In genomic region chr18:51048190-51048589, GRCh38 we compare ENCODE assay signal across 3 cellular contexts.
TF ChIP-seq lines count a peak whose summit lies in the region.

No MANE protein-coding gene starts in this region.

TF ChIP-seq in GM23338, 12 proteins besides CTCF, POLR2A, EP300 and RAD21 (continues in another document):
- no peak for TF ChIP-seq STAT1 (IDR thresholded peaks at IDR 0.05; ENCODE audit: unreplicated experiment)
- no peak for TF ChIP-seq REST (IDR thresholded peaks at IDR 0.05; ENCODE audit: unreplicated experiment)
- TF ChIP-seq ETS1 (IDR thresholded peaks at IDR 0.05), result no peak
- TF ChIP-seq EZH2phosphoT487 (IDR thresholded peaks at IDR 0.05; ENCODE audit: unreplicated experiment), result no peak
- TF ChIP-seq POLR2AphosphoS5 (IDR thresholded peaks at IDR 0.05; ENCODE audit: low read depth), result no peak

TF ChIP-seq in H1, 55 proteins besides CTCF, POLR2A, EP300 and RAD21:
- TF ChIP-seq RBBP5 (IDR thresholded peaks at IDR 0.05; ENCODE audit: borderline replicate concordance, low read depth, low read length), result no peak
- TF ChIP-seq CHD7 (IDR thresholded peaks at IDR 0.05; ENCODE audit: insufficient replicate concordance, low read length), result no peak
- no peak for TF ChIP-seq TCF12 (IDR thresholded peaks at IDR 0.05; ENCODE audit: low read depth, low read length)
- TF ChIP-seq ZNF274 (IDR thresholded peaks at IDR 0.05; ENCODE audit: borderline replicate concordance, extremely low read depth, low read length), result no peak
- TF ChIP-seq POLR2AphosphoS5 (IDR thresholded peaks at IDR 0.05; ENCODE audit: low read depth, low read length), result no peak
- no peak for TF ChIP-seq CREB1 (IDR thresholded peaks at IDR 0.05)

TF ChIP-seq in HepG2, 621 proteins besides CTCF, POLR2A, EP300 and RAD21:
- TF ChIP-seq E2F1 (CRISPR knock-in tag; IDR thresholded peaks at IDR 0.05) (no peak), ZNF468 (CRISPR knock-in tag; IDR thresholded peaks at IDR 0.05) (no peak), SETDB1 (CRISPR knock-in tag; IDR thresholded peaks at IDR 0.05; ENCODE audit: borderline replicate concordance) (no peak), ZBTB42 (CRISPR knock-in tag; IDR thresholded peaks at IDR 0.05) (no peak), ZSCAN30 (CRISPR knock-in tag; IDR thresholded peaks at IDR 0.05) (no peak), GPN1 (CRISPR knock-in tag; IDR thresholded peaks at IDR 0.05; ENCODE audit: borderline replicate concordance) (no peak), ZNF576 (CRISPR knock-in tag; IDR thresholded peaks at IDR 0.05) (no peak), HIVEP1 (CRISPR knock-in tag; IDR thresholded peaks at IDR 0.05) (no peak)
